ENCODE assay signal across 15 cellular contexts in the genomic region with DNA sequence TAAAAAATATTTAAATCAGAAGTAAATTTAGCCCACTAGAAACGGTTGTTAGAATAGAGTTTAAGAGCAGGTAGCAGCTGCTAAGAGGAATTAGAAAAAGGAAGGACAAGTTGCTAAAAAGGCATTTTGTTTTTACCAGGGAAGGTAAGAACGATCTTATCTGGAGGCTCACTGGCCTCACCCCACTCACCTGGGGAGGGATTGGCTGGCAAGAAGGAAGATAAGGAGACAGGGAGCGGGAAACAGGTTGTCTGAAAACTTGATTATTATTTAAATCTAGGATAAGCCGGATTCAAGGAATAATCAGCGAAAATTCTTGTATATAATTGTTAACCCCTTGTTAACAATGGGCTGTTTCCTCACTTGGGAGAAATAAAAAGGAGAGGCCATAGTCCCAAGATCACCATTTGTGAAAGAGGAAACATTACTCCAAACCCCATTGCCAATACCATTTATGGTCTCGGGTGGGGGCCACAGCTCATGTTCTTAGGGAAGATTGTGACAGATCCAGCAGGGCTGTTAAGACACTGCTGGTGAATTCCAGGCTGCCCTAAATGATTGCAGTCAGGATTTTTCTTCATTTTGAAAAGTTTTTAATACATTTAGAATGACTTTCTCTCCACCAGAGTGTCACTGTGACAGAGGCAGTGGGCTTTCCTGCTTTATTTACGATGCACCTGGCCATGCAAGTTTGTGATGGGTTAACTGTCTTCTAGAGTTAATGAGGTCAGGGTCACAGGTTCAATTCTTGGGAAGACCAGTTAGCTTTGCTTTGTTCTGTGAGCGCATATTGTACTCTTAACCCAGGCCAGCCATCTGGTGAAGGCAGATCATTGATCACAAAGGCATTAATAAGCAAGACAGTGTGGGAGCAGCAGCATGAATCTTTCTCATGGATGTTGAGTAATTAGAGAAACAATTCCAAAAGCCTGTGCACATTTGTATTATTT.
A peak's percentile ranks its signal among the peaks of the same experiment; 100 is the strongest.
DNase-seq lines count a peak whose midpoint lies in the region; TF ChIP-seq lines count a peak whose summit lies in the region.
"Had no signal": no experiment of that assay in that cellular context is flagged by ENCODE, and none has a peak within 500 bp of the region (broad histone marks: within the 10 kb centered on the region; RNA-seq: fewer than 3 reads in every experiment).

No MANE protein-coding gene starts in this region.

- H3K36me3 ChIP-seq in DOHH2 (ENCODE audit: control insufficient read depth, low read length) = no peaks in the 10 kb centered on the region
- H3K36me3 ChIP-seq in hepatocyte (replicated peaks; ENCODE audit: insufficient read depth, low read depth) = no peaks in the 10 kb centered on the region

- H3K27ac Mint-ChIP-seq in progenitor cell of endocrine pancreas (peak overlapping the region; percentile 92), Calu3 (ENCODE audit: unreplicated experiment) (no peak overlapping the region)
- H3K27ac Mint-ChIP-seq: natural killer cell had no signal

- CTCF ChIA-PET in Calu3 (lab: Charles Lee) = no interaction called here

- H3K4me3 ChIP-seq in DOHH2 (ENCODE audit: low read length) = peak overlapping the region; percentile 16; the same call in 1 of the 2 replicates
- H3K4me3 ChIP-seq in hepatocyte = no peak overlapping the region
- H3K4me3 ChIP-seq: SK-N-MC had no signal

- intact Hi-C loops in Calu3 (cut with micrococcal nuclease; ENCODE audit: unreplicated experiment) = no loop called here

- H3K36me3 Mint-ChIP-seq in progenitor cell of endocrine pancreas (ENCODE audit: insufficient read depth) (peaks cover 23% of the 10 kb centered on the region), Calu3 (ENCODE audit: insufficient read depth, unreplicated experiment) (peaks cover under 1% of the 10 kb centered on the region)
- H3K36me3 Mint-ChIP-seq: activated naive CD4-positive, alpha-beta T cell treated with anti-CD3 and anti-CD28 coated beads, Interleukin-2, amount 50 U/mL, for 24 hours; natural killer cell had no signal

- no peak overlapping the region for H2AFZ ChIP-seq in hepatocyte

- H3K27ac ChIP-seq in DOHH2 (ENCODE audit: low read depth, low read length) (no peak overlapping the region), hepatocyte (peak overlapping the region; percentile 50)
- H3K27ac ChIP-seq: SK-N-MC had no signal

- H3K79me2 ChIP-seq in DOHH2 (ENCODE audit: control insufficient read depth, low read length) (peaks cover 58% of the 10 kb centered on the region), hepatocyte (peaks cover 89% of the 10 kb centered on the region)

- TF ChIP-seq CTCF in DOHH2 (IDR thresholded peaks at IDR 0.05; ENCODE audit: low read depth, low read length, poor library complexity, severe bottlenecking) (no peak), hepatocyte (IDR thresholded peaks at IDR 0.05; ENCODE audit: poor library complexity) (no peak), progenitor cell of endocrine pancreas (IDR thresholded peaks at IDR 0.05; ENCODE audit: unreplicated experiment) (no peak), Calu3 (IDR thresholded peaks at IDR 0.05; ENCODE audit: unreplicated experiment) (no peak)

- WGBS in hepatocyte (ENCODE audit: low lambda C conversion rate, missing lambda C conversion rate) = 46% methylated on average over 8 of the region's 8 CpGs

- H3K27me3 ChIP-seq in DOHH2 (ENCODE audit: control insufficient read depth, low read length) = no peaks in the 10 kb centered on the region
- H3K27me3 ChIP-seq in hepatocyte = no peaks in the 10 kb centered on the region

- peak; percentile 72 for DNase-seq in NCI-H82 (lab: John Stamatoyannopoulos, UW)
- DNase-seq in hepatocyte (ENCODE audit: low spot score) = peak; percentile 27
- DNase-seq in progenitor cell of endocrine pancreas (ENCODE audit: low spot score, unreplicated experiment) = no peak
- no peak for DNase-seq in Calu3
- DNase-seq in pons (ENCODE audit: low spot score) = no peak
- no peak for DNase-seq in anterior cingulate cortex (lab: John Stamatoyannopoulos, UW)
- DNase-seq: activated CD8-positive, alpha-beta memory T cell treated with anti-CD3 and anti-CD28 coated beads for 24 hours; activated T-cell treated with anti-CD3 and anti-CD28 coated beads, Interleukin-2, amount 50 U/mL, for 48 hours; COR-L47; mammary epithelial cell; natural killer cell; NCI-H1105 had no signal

- H3K4me2 ChIP-seq in DOHH2 (ENCODE audit: low read length) (peak overlapping the region; percentile 47), hepatocyte (peak overlapping the region; percentile 60)

- H3K4me1 Mint-ChIP-seq in progenitor cell of endocrine pancreas (ENCODE audit: low read depth) = peaks cover 56% of the 10 kb centered on the region
- peaks cover 2% of the 10 kb centered on the region for H3K4me1 Mint-ChIP-seq in Calu3 (ENCODE audit: low read depth, unreplicated experiment)
- H3K4me1 Mint-ChIP-seq: activated naive CD4-positive, alpha-beta T cell treated with anti-CD3 and anti-CD28 coated beads, Interleukin-2, amount 50 U/mL, for 24 hours had no signal

- no peaks in the 10 kb centered on the region for H3K9me2 ChIP-seq in DOHH2 (replicated peaks; ENCODE audit: control insufficient read depth, low read length)
- H3K9me2 ChIP-seq in hepatocyte (replicated peaks; ENCODE audit: insufficient read depth) = no peaks in the 10 kb centered on the region

- H3K4me3 Mint-ChIP-seq in progenitor cell of endocrine pancreas (ENCODE audit: low read depth) (peak overlapping the region; percentile 17), Calu3 (ENCODE audit: low read depth, unreplicated experiment) (no peak overlapping the region)
- H3K4me3 Mint-ChIP-seq: activated naive CD4-positive, alpha-beta T cell treated with anti-CD3 and anti-CD28 coated beads, Interleukin-2, amount 50 U/mL, for 24 hours; natural killer cell had no signal

- H3F3A ChIP-seq in DOHH2 (ENCODE audit: control insufficient read depth, insufficient read depth) = no peaks in the 10 kb centered on the region

- H3K9me3 ChIP-seq in DOHH2 (ENCODE audit: control insufficient read depth, insufficient read depth, low read length) (no peaks in the 10 kb centered on the region), hepatocyte (ENCODE audit: low read depth) (no peaks in the 10 kb centered on the region)

- H3K4me1 ChIP-seq in DOHH2 (ENCODE audit: control insufficient read depth, low read length) = peaks cover 53% of the 10 kb centered on the region
- peaks cover 14% of the 10 kb centered on the region for H3K4me1 ChIP-seq in hepatocyte (ENCODE audit: insufficient read depth)

- H4K20me1 ChIP-seq in DOHH2 (ENCODE audit: control insufficient read depth, insufficient read depth, low read depth, low read length) (no peaks in the 10 kb centered on the region), hepatocyte (ENCODE audit: insufficient read depth, poor library complexity, severe bottlenecking) (no peaks in the 10 kb centered on the region)

- BruUV-seq in Calu3 (replicated peaks; lab: Mats Ljungman, UMichigan) = no TSS peak

- H3K9me3 Mint-ChIP-seq in progenitor cell of endocrine pancreas (ENCODE audit: low read depth) (peaks cover 3% of the 10 kb centered on the region), Calu3 (ENCODE audit: low read depth, unreplicated experiment) (no peaks in the 10 kb centered on the region)
- H3K9me3 Mint-ChIP-seq: activated naive CD4-positive, alpha-beta T cell treated with anti-CD3 and anti-CD28 coated beads, Interleukin-2, amount 50 U/mL, for 24 hours; natural killer cell had no signal

- H3K27me3 Mint-ChIP-seq in progenitor cell of endocrine pancreas (no peaks in the 10 kb centered on the region), Calu3 (ENCODE audit: unreplicated experiment) (no peaks in the 10 kb centered on the region)

Comparison
In these comparisons a context has a peak if more than half of its experiments do, and no peak if none do; other contexts are left out.
1. DNase-seq: peak in NCI-H82 (single experiment) and hepatocyte (single experiment); none in progenitor cell of endocrine pancreas (single experiment), Calu3 (single experiment), pons (single experiment) and anterior cingulate cortex (0 of 58).